8 cellular contexts compared by ENCODE assay signal in the genomic region with DNA sequence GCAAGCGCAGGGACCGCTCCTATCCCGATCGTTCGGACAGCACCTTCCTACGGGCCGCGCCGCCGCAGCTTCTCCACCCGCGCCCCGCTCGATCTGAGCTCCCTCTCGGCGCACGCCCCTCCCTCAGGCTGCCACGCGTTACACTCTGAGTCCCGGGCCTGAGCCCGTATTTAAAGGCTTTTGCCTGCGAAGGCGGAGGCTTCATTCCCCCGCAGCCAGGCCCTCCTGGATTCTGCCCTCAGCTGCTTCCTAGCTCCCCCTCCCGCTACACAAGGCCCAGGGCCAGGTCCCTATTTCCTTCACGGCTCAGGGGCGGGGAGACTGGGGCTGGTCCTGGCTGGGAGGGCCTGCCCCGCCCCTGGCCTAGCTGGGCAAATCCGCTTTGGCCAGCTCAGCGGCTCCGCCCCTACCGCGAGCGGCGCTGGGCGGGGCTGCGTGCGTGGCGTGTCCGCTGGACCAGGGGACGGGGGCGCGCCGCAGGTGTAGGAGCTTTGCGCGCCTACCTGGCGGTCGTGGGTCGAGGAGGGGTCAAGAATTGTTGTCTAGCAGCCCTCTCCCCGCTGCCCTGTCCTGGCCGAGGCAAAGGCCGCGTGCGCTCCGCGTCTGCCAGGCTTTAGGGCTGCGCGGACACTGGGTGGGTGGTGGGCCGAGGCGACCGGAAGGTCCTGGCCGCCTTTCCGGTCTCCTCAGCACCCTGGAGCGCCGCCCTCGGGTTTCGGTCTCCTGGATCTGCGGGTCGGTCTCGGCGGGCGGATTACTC. TPM values are rescaled to one million over a fixed set of nuclear protein-coding genes. Genes with fewer than 3 reads are reported as not detected.
A peak's percentile ranks its signal among the peaks of the same experiment; 100 is the strongest.
DNase-seq lines count a peak whose midpoint lies in the region; ATAC-seq and TF ChIP-seq lines count a peak whose summit lies in the region.

A gene (minus strand): TSS at position 144 of the 760 bp plus-strand sequence. CDS start 5,927 bp downstream, outside the sequence.

- H3K27me3 ChIP-seq in spleen (replicated peaks in 1 of 7), result no peaks in the 10 kb centered on the region

- WGBS in spleen, 5 donors, result 0 to 1% (median 1%) methylated on average over 28 to 72 of the region's 72 CpGs

- H3K27ac ChIP-seq in caudate nucleus (ENCODE audit: low read depth, low read length), result peak within 1 kb of the TSS; percentile 90
- peak within 1 kb of the TSS; percentile 86 to 93 (median 91) for H3K27ac ChIP-seq in spleen

- ATAC-seq in HG03196 (IDR thresholded peaks at IDR 0.05; ENCODE audit: unreplicated experiment) (peak; percentile 97), activated B cell treated with CpG ODN at 0.5 μM for 24 hours (ENCODE audit: low read depth) (peak; percentile 99)

- H3K27ac Mint-ChIP-seq in activated B cell treated with CpG ODN at 0.5 μM for 24 hours (peak within 1 kb of the TSS; percentile 93), immature natural killer cell (peak within 1 kb of the TSS; percentile 90 to 98 (median 96))

- H3K36me3 Mint-ChIP-seq in activated B cell treated with CpG ODN at 0.5 μM for 24 hours (ENCODE audit: low read depth) (peaks cover 25% of the 10 kb centered on the region), immature natural killer cell (peaks cover 17 to 20% (median 18%) of the 10 kb centered on the region in 3 donors)

- DNase-seq in AG09309 (ENCODE audit: low read depth) (peak; percentile 94), NCI-H345 (lab: John Stamatoyannopoulos, UW) (peak; percentile 95), activated B cell treated with CpG ODN at 0.5 μM for 24 hours (peak; percentile 94), caudate nucleus (lab: John Stamatoyannopoulos, UW) (peak; percentile 67 to 99 (median 95)), immature natural killer cell (peak; percentile 89 to 91 (median 91)), spleen (peak; percentile 98)

- TF ChIP-seq POLR2A in GM18951 (IDR thresholded peaks at IDR 0.05; ENCODE audit: extremely low read depth, insufficient read depth, insufficient read length) (peak; percentile 77), spleen (IDR thresholded peaks at IDR 0.05) (peak in 2 of 3 donors; percentile 12 to 57)

- H3K9me3 Mint-ChIP-seq in activated B cell treated with CpG ODN at 0.5 μM for 24 hours (peaks cover 10% of the 10 kb centered on the region), immature natural killer cell (no peaks in the 10 kb centered on the region)

- H3K9me3 ChIP-seq in spleen, result peaks cover 0 to 24% (median 17%) of the 10 kb centered on the region in 8 donors

- POLR2A ChIA-PET in activated B cell treated with CpG ODN at 0.5 μM for 24 hours (lab: Charles Lee), result interaction anchor here (0.8 to 2.8 kb wide), 19 partner anchors 15 to 170 kb away, joined by 3 to 113 read pairs (median 6); a partner anchor contains a TSS

- CTCF ChIA-PET in activated B cell treated with CpG ODN at 0.5 μM for 24 hours (lab: Charles Lee), result interaction anchor here (0.7 to 2.0 kb wide), 7 partner anchors 9 to 451 kb away, joined by 3 to 8 read pairs (median 5); a partner anchor contains a TSS

- H3K4me3 Mint-ChIP-seq in activated B cell treated with CpG ODN at 0.5 μM for 24 hours, result peak within 1 kb of the TSS; percentile 98
- peak within 1 kb of the TSS; percentile 99 to 100 (median 99) for H3K4me3 Mint-ChIP-seq in immature natural killer cell

- H3K36me3 ChIP-seq in spleen, result peaks cover 0 to 10% (median 2%) of the 10 kb centered on the region in 6 donors

- H3K4me3 ChIP-seq in AG09309 (ENCODE audit: control insufficient read depth, low read depth, low read length) (peak within 1 kb of the TSS; percentile 93), spleen (peak within 1 kb of the TSS; percentile 85 to 98 (median 92))

- peaks cover 0 to 34% (median 26%) of the 10 kb centered on the region in 6 donors for H3K4me1 ChIP-seq in spleen

- in situ Hi-C loops in GM18951 (cut with MboI; ENCODE audit: low sequenced_read_pairs, unreplicated experiment), result no loop called here

- TF ChIP-seq CTCF in AG09309 (IDR thresholded peaks at IDR 0.05; ENCODE audit: control insufficient read depth, insufficient read depth, low read depth, low read length, missing control alignments), result no peak
- no peak for TF ChIP-seq CTCF in activated B cell treated with CpG ODN at 0.5 μM for 24 hours (IDR thresholded peaks at IDR 0.05)
- peak in 3 of 11 experiments; percentile 9 to 49 (median 26) for TF ChIP-seq CTCF in spleen (IDR thresholded peaks at IDR 0.05 in 8 of 11, conservative IDR thresholded peaks at IDR 0.05 in 3 of 11)

- H3K4me1 Mint-ChIP-seq in activated B cell treated with CpG ODN at 0.5 μM for 24 hours (peaks cover 20% of the 10 kb centered on the region), immature natural killer cell (peaks cover 23 to 24% of the 10 kb centered on the region in 2 donors)

- intact Hi-C loops in activated B cell treated with CpG ODN at 0.5 μM for 24 hours (cut with micrococcal nuclease), result loop anchor here (1.0 to 2.0 kb wide), 8 partner anchors 42 to 449 kb away; a partner anchor contains a TSS
- intact Hi-C loops in spleen (cut with DNase I; ENCODE audit: low total_unique reads), result loop anchor here (5.0 kb wide), 1 partner anchor 105 kb away; no protein-coding TSS in a partner anchor

- H3K27me3 Mint-ChIP-seq in activated B cell treated with CpG ODN at 0.5 μM for 24 hours (no peaks in the 10 kb centered on the region), immature natural killer cell (ENCODE audit: low read depth in 3 of 3) (peaks cover 2 to 5% (median 2%) of the 10 kb centered on the region in 3 donors)

RNA-seq across cellular contexts. Expression of the gene that starts here (rescaled TPM):
- total RNA-seq in activated B cell treated with CpG ODN at 0.5 μM for 24 hours, result 40.6 and 43.3 TPM in 2 replicates
- 10 to 100 TPM; 29.4 to 48.0 (median 40.0) TPM for polyA plus RNA-seq in immature natural killer cell
- total RNA-seq in spleen, result 10 to 100 TPM; 15.3 to 30.8 (median 19.2) TPM
- 1 to 10 TPM; 4.1 to 7.1 (median 4.8) TPM for polyA plus RNA-seq in spleen

Comparison
In these comparisons a context has a peak if more than half of its experiments do, and no peak if none do; other contexts are left out.
1. Peak in every context shown above with its lines: DNase-seq, ATAC-seq, H3K4me3 ChIP-seq and H3K27ac ChIP-seq.